In the genomic region with DNA sequence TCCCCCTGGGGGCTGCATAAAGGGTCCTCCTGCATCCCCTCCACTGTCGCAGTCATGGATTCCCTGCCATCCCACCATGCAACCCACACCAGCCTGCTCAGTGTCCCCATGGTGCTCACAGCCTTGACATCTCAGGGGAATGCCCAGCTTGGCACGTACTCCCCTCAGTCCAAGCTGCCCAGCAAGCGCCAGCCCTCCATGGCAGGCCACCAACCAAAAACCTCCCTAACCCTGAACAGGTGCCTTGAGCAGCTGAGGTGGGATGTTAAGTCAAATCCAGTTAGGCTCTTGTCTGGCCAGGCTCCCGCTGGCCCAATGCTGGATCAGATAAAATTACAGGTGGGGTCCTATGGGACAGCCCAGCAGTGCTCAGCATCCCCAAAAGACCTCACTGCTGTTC, we compare ENCODE assay signal across 28 cellular contexts. TPM values are rescaled to one million over a fixed set of nuclear protein-coding genes. Genes with fewer than 3 reads are reported as not detected.
"Had no signal": no experiment of that assay in that cellular context is flagged by ENCODE, and none has a peak within 500 bp of the region (broad histone marks: within the 10 kb centered on the region; RNA-seq: fewer than 3 reads in every experiment).

No MANE protein-coding gene starts in this region.

- H3K36me3 ChIP-seq: adrenal gland, ascending aorta, esophagus squamous epithelium, gastroesophageal sphincter, heart left ventricle, lower lobe of right lung, neutrophil, right lobe of liver, upper lobe of left lung had no signal

- ATAC-seq: activated CD4-positive, CD25-positive, alpha-beta regulatory T cell treated with anti-CD3 and anti-CD28 coated beads, Interleukin-2, amount 50 U/mL, for 24 hours; activated CD8-positive, alpha-beta T cell treated with anti-CD3 and anti-CD28 coated beads for 36 hours; gastroesophageal sphincter; heart left ventricle; SK-N-SH treated with all-trans-retinoic acid at 6 μM for 48 hours; stimulated activated effector memory CD8-positive, alpha-beta T cell treated with anti-CD3 and anti-CD28 coated beads, Interleukin-12 subunit alpha, Interleukin-12 subunit beta, amount 100 ng/mL, for 72 hours; T-cell had no signal

- H3K4me1 ChIP-seq: adrenal gland, ascending aorta, gastroesophageal sphincter, heart left ventricle, lower lobe of right lung, right lobe of liver had no signal

- H3K9me3 ChIP-seq: adrenal gland, ascending aorta, esophagus squamous epithelium, gastroesophageal sphincter, heart left ventricle, lower lobe of right lung, neutrophil, right lobe of liver, testis, upper lobe of left lung had no signal

- H3K36me3 Mint-ChIP-seq: activated naive CD8-positive, alpha-beta T cell; natural killer cell treated with Interleukin-12 subunit alpha and Interleukin-12 subunit beta and Interleukin-15 and Interleukin-18, amount 100 ng/mL, for 72 hours; stimulated activated effector memory CD8-positive, alpha-beta T cell treated with anti-CD3 and anti-CD28 coated beads, Interleukin-12 subunit alpha, Interleukin-12 subunit beta, amount 100 ng/mL, for 72 hours; T-cell had no signal

- H3K27ac ChIP-seq: adrenal gland, ascending aorta, gastroesophageal sphincter, heart left ventricle, lower lobe of right lung, neutrophil, right lobe of liver, testis, upper lobe of left lung, VCaP had no signal

- DNase-seq: activated CD4-positive, alpha-beta T cell treated with anti-CD3 and anti-CD28 coated beads, Interleukin-2, amount 10 ng/mL, durations not matched to agents 24 days and 14 days; activated CD8-positive, alpha-beta T cell treated with anti-CD3 and anti-CD28 coated beads for 36 hours; adrenal gland; effector memory CD4-positive, alpha-beta T cell; esophagus squamous epithelium; heart left ventricle; right lobe of liver; stimulated activated CD4-positive, alpha-beta T cell treated with anti-CD3 and anti-CD28 coated beads, Interleukin-2, amount 100 ng/mL, for 24 hours; T-cell; testis had no signal

- H3K9me3 Mint-ChIP-seq: activated CD4-positive, alpha-beta T cell treated with anti-CD3 and anti-CD28 coated beads, Interleukin-2, amount 10 ng/mL, durations not matched to agents 24 days and 14 days; activated CD8-positive, alpha-beta T cell treated with anti-CD3 and anti-CD28 coated beads for 36 hours; activated T-helper 1 cell treated with anti-CD3 and anti-CD28 coated beads, Interleukin-12 subunit alpha, Interleukin-12 subunit beta, Interleukin-2, Interleukin-4 antibody, amounts not matched to agents 30 ng/mL and 10 ng/mL and 1 ng/mL, durations not matched to agents 14 hours and 24 hours and 36 hours; central memory CD8-positive, alpha-beta T cell; natural killer cell treated with Interleukin-12 subunit alpha and Interleukin-12 subunit beta and Interleukin-15 and Interleukin-18, amount 100 ng/mL, for 72 hours; stimulated activated effector memory CD8-positive, alpha-beta T cell treated with anti-CD3 and anti-CD28 coated beads, Interleukin-12 subunit alpha, Interleukin-12 subunit beta, amount 100 ng/mL, for 72 hours; T-cell; T-helper 2 cell treated with Interferon-gamma antibody and Interleukin-4, amounts not matched to agents 5 μg/mL and 100 μg/mL, for 36 hours had no signal

- H3K4me3 ChIP-seq: adrenal gland, ascending aorta, esophagus squamous epithelium, gastroesophageal sphincter, heart left ventricle, lower lobe of right lung, right lobe of liver, skin epidermis, testis, upper lobe of left lung had no signal

- H3K4me1 Mint-ChIP-seq: activated CD4-positive, alpha-beta T cell treated with anti-CD3 and anti-CD28 coated beads, Interleukin-2, amount 10 ng/mL, durations not matched to agents 24 days and 14 days; central memory CD8-positive, alpha-beta T cell; stimulated activated effector memory CD8-positive, alpha-beta T cell treated with anti-CD3 and anti-CD28 coated beads, Interleukin-12 subunit alpha, Interleukin-12 subunit beta, amount 100 ng/mL, for 72 hours; T-cell had no signal

- H3K27ac Mint-ChIP-seq: activated CD4-positive, alpha-beta T cell treated with anti-CD3 and anti-CD28 coated beads, Interleukin-2, amount 10 ng/mL, durations not matched to agents 24 days and 14 days; activated CD8-positive, alpha-beta T cell treated with anti-CD3 and anti-CD28 coated beads for 36 hours; activated naive CD8-positive, alpha-beta T cell; activated T-helper 1 cell treated with anti-CD3 and anti-CD28 coated beads, Interleukin-12 subunit alpha, Interleukin-12 subunit beta, Interleukin-2, Interleukin-4 antibody, amounts not matched to agents 30 ng/mL and 10 ng/mL and 1 ng/mL, durations not matched to agents 14 hours and 24 hours and 36 hours; natural killer cell treated with Interleukin-12 subunit alpha and Interleukin-12 subunit beta and Interleukin-15 and Interleukin-18, amount 100 ng/mL, for 72 hours; stimulated activated effector memory CD8-positive, alpha-beta T cell treated with anti-CD3 and anti-CD28 coated beads, Interleukin-12 subunit alpha, Interleukin-12 subunit beta, amount 100 ng/mL, for 72 hours; T-cell; T-helper 2 cell treated with Interferon-gamma antibody and Interleukin-4, amounts not matched to agents 5 μg/mL and 100 μg/mL, for 36 hours had no signal

- H3K27me3 ChIP-seq: adrenal gland, ascending aorta, gastroesophageal sphincter, neutrophil, right lobe of liver, testis, upper lobe of left lung had no signal

- H3K4me3 Mint-ChIP-seq: activated CD4-positive, alpha-beta T cell treated with anti-CD3 and anti-CD28 coated beads, Interleukin-2, amount 10 ng/mL, durations not matched to agents 24 days and 14 days; activated CD8-positive, alpha-beta T cell treated with anti-CD3 and anti-CD28 coated beads for 36 hours; activated naive CD8-positive, alpha-beta T cell; activated T-helper 1 cell treated with anti-CD3 and anti-CD28 coated beads, Interleukin-12 subunit alpha, Interleukin-12 subunit beta, Interleukin-2, Interleukin-4 antibody, amounts not matched to agents 30 ng/mL and 10 ng/mL and 1 ng/mL, durations not matched to agents 14 hours and 24 hours and 36 hours; central memory CD8-positive, alpha-beta T cell; natural killer cell treated with Interleukin-12 subunit alpha and Interleukin-12 subunit beta and Interleukin-15 and Interleukin-18, amount 100 ng/mL, for 72 hours; stimulated activated effector memory CD8-positive, alpha-beta T cell treated with anti-CD3 and anti-CD28 coated beads, Interleukin-12 subunit alpha, Interleukin-12 subunit beta, amount 100 ng/mL, for 72 hours; T-cell; T-helper 2 cell treated with Interferon-gamma antibody and Interleukin-4, amounts not matched to agents 5 μg/mL and 100 μg/mL, for 36 hours had no signal

RNA-seq across cellular contexts. Expression of a gene that starts 0.3 kb away (rescaled TPM):
- total RNA-seq: activated CD4-positive, alpha-beta T cell treated with anti-CD3 and anti-CD28 coated beads, Interleukin-2, amount 10 ng/mL, durations not matched to agents 24 days and 14 days; activated CD8-positive, alpha-beta T cell treated with anti-CD3 and anti-CD28 coated beads for 36 hours; activated T-helper 1 cell treated with anti-CD3 and anti-CD28 coated beads, Interleukin-12 subunit alpha, Interleukin-12 subunit beta, Interleukin-2, Interleukin-4 antibody, amounts not matched to agents 30 ng/mL and 10 ng/mL and 1 ng/mL, durations not matched to agents 14 hours and 24 hours and 36 hours; adrenal gland; ascending aorta; dermis microvascular lymphatic vessel endothelial cell; endothelial cell of umbilical vein; mesenteric fat pad; natural killer cell treated with Interleukin-12 subunit alpha and Interleukin-12 subunit beta and Interleukin-15 and Interleukin-18, amount 100 ng/mL, for 72 hours; T-cell had no signal
- polyA plus RNA-seq: adrenal gland, endothelial cell of umbilical vein, heart left ventricle had no signal
